Comparison of ENCODE assay signal across 16 cellular contexts in genomic region chr3:16890605-16891333, GRCh38. TPM values are rescaled to one million over a fixed set of nuclear protein-coding genes. Genes with fewer than 3 reads are reported as not detected.
DNase-seq lines count a peak whose midpoint lies in the region; ATAC-seq and TF ChIP-seq lines count a peak whose summit lies in the region.
"Had no signal": no experiment of that assay in that cellular context is flagged by ENCODE, and none has a peak within 500 bp of the region (broad histone marks: within the 10 kb centered on the region; RNA-seq: fewer than 3 reads in every experiment).

No MANE protein-coding gene starts in this region.

- peaks cover 82% of the 10 kb centered on the region for H3K4me1 Mint-ChIP-seq in CD8-positive, alpha-beta T cell (ENCODE audit: low read depth)
- H3K4me1 Mint-ChIP-seq in memory B cell (peaks cover 52% of the 10 kb centered on the region), Calu3 (ENCODE audit: low read depth, unreplicated experiment) (peaks cover 25% of the 10 kb centered on the region)

- H3K27ac ChIP-seq in CD8-positive, alpha-beta T cell (ENCODE audit: low read depth, low read length) = no peak overlapping the region
- peak overlapping the region; percentile 14; the same call in 1 of the 2 replicates for H3K27ac ChIP-seq in HEK293 (ENCODE audit: extremely low read depth, low read depth, low read length)
- H3K27ac ChIP-seq in adrenal gland = peak overlapping the region in 3 of 5 donors; percentile 23 to 74 (median 58)
- H3K27ac ChIP-seq: C4-2B, skin epidermis had no signal

- no peak for TF ChIP-seq CTCF in CD8-positive, alpha-beta T cell (IDR thresholded peaks at IDR 0.05)
- no peak for TF ChIP-seq CTCF in HEK293 (tag by site-specific recombination; IDR thresholded peaks at IDR 0.05)
- no peak for TF ChIP-seq CTCF in adrenal gland (IDR thresholded peaks at IDR 0.05)
- TF ChIP-seq CTCF in Calu3 (IDR thresholded peaks at IDR 0.05; ENCODE audit: unreplicated experiment) = no peak

- ATAC-seq in CD8-positive, alpha-beta T cell = no peak
- ATAC-seq in memory B cell (ENCODE audit: low read depth) (no peak), GM21447 (IDR thresholded peaks at IDR 0.05; ENCODE audit: unreplicated experiment) (no peak)

- H3K4me3 Mint-ChIP-seq in CD8-positive, alpha-beta T cell = peak overlapping the region; percentile 2
- H3K4me3 Mint-ChIP-seq in memory B cell = no peak overlapping the region
- H3K4me3 Mint-ChIP-seq in Calu3 (ENCODE audit: low read depth, unreplicated experiment) = no peak overlapping the region
- H3K4me3 Mint-ChIP-seq: nephron progenitor cell had no signal

- peaks cover 9% of the 10 kb centered on the region for H3K36me3 Mint-ChIP-seq in CD8-positive, alpha-beta T cell
- H3K36me3 Mint-ChIP-seq in memory B cell = no peaks in the 10 kb centered on the region
- H3K36me3 Mint-ChIP-seq in Calu3 (ENCODE audit: insufficient read depth, unreplicated experiment) = no peaks in the 10 kb centered on the region

- no TSS peak for BruUV-seq in Calu3 (replicated peaks; lab: Mats Ljungman, UMichigan)

- H3K27me3 ChIP-seq in CD8-positive, alpha-beta T cell (ENCODE audit: insufficient read depth, low read length) = no peaks in the 10 kb centered on the region
- no peaks in the 10 kb centered on the region for H3K27me3 ChIP-seq in adrenal gland

- H3K4me3 ChIP-seq in CD8-positive, alpha-beta T cell (ENCODE audit: low read depth, low read length) = no peak overlapping the region
- H3K4me3 ChIP-seq in HEK293 (ENCODE audit: low read depth, low read length) (no peak overlapping the region), adrenal gland (no peak overlapping the region)
- H3K4me3 ChIP-seq: skin epidermis had no signal

- H3K27me3 Mint-ChIP-seq in CD8-positive, alpha-beta T cell (ENCODE audit: low read depth) = no peaks in the 10 kb centered on the region
- H3K27me3 Mint-ChIP-seq in memory B cell (no peaks in the 10 kb centered on the region), Calu3 (ENCODE audit: unreplicated experiment) (no peaks in the 10 kb centered on the region)

- H3K9me3 ChIP-seq in CD8-positive, alpha-beta T cell (ENCODE audit: low read length) = no peaks in the 10 kb centered on the region
- H3K9me3 ChIP-seq in HEK293 (ENCODE audit: control insufficient read depth, insufficient read depth, low read depth, low read length) (no peaks in the 10 kb centered on the region), adrenal gland (replicated peaks in 1 of 3) (no peaks in the 10 kb centered on the region)

- no peaks in the 10 kb centered on the region for H3K9me3 Mint-ChIP-seq in CD8-positive, alpha-beta T cell
- H3K9me3 Mint-ChIP-seq in memory B cell = no peaks in the 10 kb centered on the region
- H3K9me3 Mint-ChIP-seq in Calu3 (ENCODE audit: low read depth, unreplicated experiment) = no peaks in the 10 kb centered on the region

- no peaks in the 10 kb centered on the region for H3K36me3 ChIP-seq in CD8-positive, alpha-beta T cell (ENCODE audit: insufficient read depth, low read length)
- H3K36me3 ChIP-seq in HEK293 (ENCODE audit: control insufficient read depth in 2 of 2, insufficient read depth in 1 of 2, low read length in 2 of 2) (no peaks in the 10 kb centered on the region), adrenal gland (replicated peaks in 1 of 2) (no peaks in the 10 kb centered on the region)

- POLR2A ChIA-PET in CD8-positive, alpha-beta T cell (lab: Charles Lee) = interaction anchor here (3.9 kb wide), 1 partner anchor 9 kb away, joined by 19 read pairs; no protein-coding TSS in a partner anchor
- POLR2A ChIA-PET in HEK293 (lab: Yijun Ruan, JAX) = no interaction called here

- H3K4me1 ChIP-seq in CD8-positive, alpha-beta T cell (ENCODE audit: insufficient read depth, low read length) = peaks cover 70% of the 10 kb centered on the region
- H3K4me1 ChIP-seq in HEK293 (ENCODE audit: control insufficient read depth, insufficient read depth, low read length) = peaks cover 42% of the 10 kb centered on the region
- H3K4me1 ChIP-seq in adrenal gland (replicated peaks in 1 of 2) = peaks cover 17 to 80% of the 10 kb centered on the region in 2 donors

- CTCF ChIA-PET in CD8-positive, alpha-beta T cell (lab: Charles Lee) = interaction anchor here (2.1 kb wide), 1 partner anchor 62 kb away, joined by 6 read pairs; no protein-coding TSS in a partner anchor
- CTCF ChIA-PET in HEK293 (lab: Yijun Ruan, JAX) (interaction anchor here (0.9 to 1.8 kb wide), 2 partner anchors 62 to 142 kb away, joined by 3 to 6 read pairs; no protein-coding TSS in a partner anchor), Calu3 (lab: Charles Lee) (no interaction called here)

- intact Hi-C loops in CD8-positive, alpha-beta T cell (cut with DNase I, micrococcal nuclease) = no loop called here
- intact Hi-C loops in adrenal gland (cut with DNase I) = no loop called here
- intact Hi-C loops in Calu3 (cut with micrococcal nuclease; ENCODE audit: unreplicated experiment) = no loop called here

- peak in 1 of 2 donors; percentile 6 for TF ChIP-seq POLR2A in adrenal gland (IDR thresholded peaks at IDR 0.05)

- DNase-seq in CD8-positive, alpha-beta T cell = no peak
- DNase-seq in adrenal gland (peak in 1 of 7 donors; percentile 28), memory B cell (ENCODE audit: low spot score in 2 of 2) (no peak), Calu3 (no peak), GDM1 (lab: John Stamatoyannopoulos, UW) (no peak), NCI-H146 treated with DMSO at 0.1 percent for 48 hours (lab: John Stamatoyannopoulos, UW; ENCODE audit: unreplicated experiment) (no peak)
- DNase-seq: activated CD4-positive, alpha-beta T cell treated with anti-CD3 and anti-CD28 coated beads for 48 hours; activated gamma-delta T cell; cortex of kidney; Kasumi-1; NCI-H2081; nephron progenitor cell had no signal

- peak overlapping the region; percentile 41 for H3K27ac Mint-ChIP-seq in CD8-positive, alpha-beta T cell
- peak overlapping the region; percentile 11 for H3K27ac Mint-ChIP-seq in memory B cell
- no peak overlapping the region for H3K27ac Mint-ChIP-seq in Calu3 (ENCODE audit: unreplicated experiment)
- H3K27ac Mint-ChIP-seq: nephron progenitor cell had no signal

- WGBS in adrenal gland, 4 donors = 52 to 66% (median 57%) methylated on average over 5 of the region's 5 CpGs

TF ChIP-seq in HEK293, 187 proteins besides CTCF, POLR2A, EP300 and RAD21:
- TF ChIP-seq IKZF3 (tag by site-specific recombination; IDR thresholded peaks at IDR 0.05) (peak; percentile 30), TRIM28 (IDR thresholded peaks at IDR 0.05; ENCODE audit: borderline replicate concordance, low read length) (peak; percentile 27; the same call in 1 of the 2 replicates), SCRT1 (tag by site-specific recombination; IDR thresholded peaks at IDR 0.05; ENCODE audit: borderline replicate concordance) (0 out of 2 replicates have a peak, but pooled peaks have one; percentile 18), KLF16 (tag by site-specific recombination; IDR thresholded peaks at IDR 0.05) (no peak), ZIC2 (tag by site-specific recombination; IDR thresholded peaks at IDR 0.05) (peak; percentile 37; the same call in 1 of the 2 replicates), SCRT2 (tag by site-specific recombination; IDR thresholded peaks at IDR 0.05) (peak; percentile 63), ZNF248 (tag by site-specific recombination; IDR thresholded peaks at IDR 0.05) (no peak)

RNA-seq across cellular contexts. Expression of gene PLCL2, which starts 6.0 kb away (rescaled TPM):
- 10 to 100 TPM; 33.1 to 35.8 TPM for total RNA-seq in CD8-positive, alpha-beta T cell
- total RNA-seq in adrenal gland = 10 to 100 TPM; 10.9 to 39.6 (median 32.1) TPM
- polyA plus RNA-seq in adrenal gland = 10 to 100 TPM in 1 of 3 donors, 1 to 10 TPM in 2; 4.5 to 25.9 (median 7.1) TPM
- total RNA-seq in Calu3 (2022) = 5.4 and 5.8 TPM in 2 replicates
